ENCODE assay signal across 24 cellular contexts in genomic region chr2:694174-694573, GRCh38. TPM values are rescaled to one million over a fixed set of nuclear protein-coding genes. Genes with fewer than 3 reads are reported as not detected.
DNase-seq lines count a peak whose midpoint lies in the region; ATAC-seq and TF ChIP-seq lines count a peak whose summit lies in the region.
"Had no signal": no experiment of that assay in that cellular context is flagged by ENCODE, and none has a peak within 500 bp of the region (broad histone marks: within the 10 kb centered on the region; RNA-seq: fewer than 3 reads in every experiment).

No MANE protein-coding gene starts in this region.

- intact Hi-C loops in PC-3 (cut with micrococcal nuclease), result no loop called here

- no peaks in the 10 kb centered on the region for H3K36me3 Mint-ChIP-seq in naive B cell
- no peaks in the 10 kb centered on the region for H3K36me3 Mint-ChIP-seq in GM23338 (ENCODE audit: low read depth)

- H3K4me1 Mint-ChIP-seq in naive B cell, result peaks cover 32% of the 10 kb centered on the region in 3 donors
- no peaks in the 10 kb centered on the region for H3K4me1 Mint-ChIP-seq in GM23338

- H3K27ac ChIP-seq in PC-3 (ENCODE audit: low read length) (peak overlapping the region; percentile 10; the same call in 1 of the 2 replicates), GM23338 (ENCODE audit: low read depth) (no peak overlapping the region)
- H3K27ac ChIP-seq: adrenal gland, C4-2B had no signal

- H3F3A ChIP-seq in PC-3 (ENCODE audit: low read length, unreplicated experiment) (no peaks in the 10 kb centered on the region), GM23338 (replicated peaks; ENCODE audit: low read depth) (no peaks in the 10 kb centered on the region)

- no peak overlapping the region for H3K9ac ChIP-seq in PC-3 (ENCODE audit: low read length)

- H3K9me2 ChIP-seq in PC-3 (replicated peaks; ENCODE audit: low read length) (no peaks in the 10 kb centered on the region), GM23338 (ENCODE audit: insufficient read depth) (no peaks in the 10 kb centered on the region)

- DNase-seq in AG08396 (ENCODE audit: low spot score), result peak; percentile 30
- DNase-seq in PC-3, result peak; percentile 49
- DNase-seq in fibroblast of gingiva (ENCODE audit: low read depth), result peak; percentile 14
- DNase-seq in naive B cell, result no peak
- DNase-seq in NCI-H748 (lab: John Stamatoyannopoulos, UW; ENCODE audit: unreplicated experiment), result no peak
- no peak for DNase-seq in GM23338 (ENCODE audit: low spot score)
- DNase-seq in OCI-M2 (lab: John Stamatoyannopoulos, UW; ENCODE audit: unreplicated experiment), result no peak
- DNase-seq: activated gamma-delta T cell treated with Interleukin-2 at 50 U/mL for 16 hours; activated T-cell treated with anti-CD3 and anti-CD28 coated beads, Interleukin-2, amount 50 U/mL, for 1 hour; adrenal gland; naive thymus-derived CD4-positive, alpha-beta T cell; NCI-H1048; NCI-H1930; NCI-H226; retina; SIG-M5; spleen; stimulated activated CD4-positive, alpha-beta T cell treated with anti-CD3 and anti-CD28 coated beads, Interleukin-4, amount 100 ng/mL, for 4 hours; T-helper 1 cell had no signal

- H3K36me3 ChIP-seq in PC-3 (ENCODE audit: low read depth, low read length) (no peaks in the 10 kb centered on the region), GM23338 (ENCODE audit: insufficient read depth) (no peaks in the 10 kb centered on the region)
- H3K36me3 ChIP-seq: adrenal gland, spleen, tibial nerve had no signal

- H3K27ac Mint-ChIP-seq in naive B cell (peak overlapping the region; percentile 21 to 79 (median 52)), GM23338 (no peak overlapping the region)
- H3K27ac Mint-ChIP-seq: naive thymus-derived CD4-positive, alpha-beta T cell; stimulated activated naive CD8-positive, alpha-beta T cell treated with anti-CD3 and anti-CD28 coated beads, Interleukin-15, Interleukin-2, amounts not matched to agents 100 ng/mL and 50 ng/mL, for 24 hours had no signal

- ATAC-seq in PC-3 (peak; percentile 80), naive B cell (ENCODE audit: low read depth in 2 of 2) (no peak), GM23338 (no peak), GM21723 (IDR thresholded peaks at IDR 0.05; ENCODE audit: unreplicated experiment) (no peak)
- ATAC-seq: naive thymus-derived CD4-positive, alpha-beta T cell; Panc1 had no signal

- H3K4me2 ChIP-seq in PC-3 (ENCODE audit: low read length) (peak overlapping the region; percentile 18), GM23338 (no peak overlapping the region)

- no peak overlapping the region for H3K4me3 Mint-ChIP-seq in naive B cell
- no peak overlapping the region for H3K4me3 Mint-ChIP-seq in GM23338
- H3K4me3 Mint-ChIP-seq: naive thymus-derived CD4-positive, alpha-beta T cell; stimulated activated naive CD8-positive, alpha-beta T cell treated with anti-CD3 and anti-CD28 coated beads, Interleukin-15, Interleukin-2, amounts not matched to agents 100 ng/mL and 50 ng/mL, for 24 hours had no signal

- TF ChIP-seq CTCF in PC-3 (conservative IDR thresholded peaks at IDR 0.05; ENCODE audit: low read depth, low read length), result no peak
- no peak for TF ChIP-seq CTCF in GM23338 (conservative IDR thresholded peaks at IDR 0.05; ENCODE audit: low read depth in 2 of 2)

- H3K4me3 ChIP-seq in PC-3 (ENCODE audit: low read length), result no peak overlapping the region
- H3K4me3 ChIP-seq in GM23338, result no peak overlapping the region
- H3K4me3 ChIP-seq: adrenal gland, spleen, tibial nerve had no signal

- no peaks in the 10 kb centered on the region for H3K79me2 ChIP-seq in PC-3 (ENCODE audit: low read length)
- no peaks in the 10 kb centered on the region for H3K79me2 ChIP-seq in GM23338 (replicated peaks; ENCODE audit: insufficient read depth)

- H3K9me3 ChIP-seq in PC-3 (ENCODE audit: low read length), result no peaks in the 10 kb centered on the region
- H3K9me3 ChIP-seq: tibial nerve had no signal

- CTCF ChIA-PET in PC-3 (lab: Charles Lee), result no interaction called here

- no peaks in the 10 kb centered on the region for H3K27me3 ChIP-seq in PC-3 (ENCODE audit: low read length)
- no peaks in the 10 kb centered on the region for H3K27me3 ChIP-seq in GM23338 (ENCODE audit: insufficient read depth)
- H3K27me3 ChIP-seq: adrenal gland, spleen, tibial nerve had no signal

- BruUV-seq in PC-3 (replicated peaks; lab: Mats Ljungman, UMichigan), result no TSS peak

- POLR2A ChIA-PET in PC-3 (lab: Charles Lee; ENCODE audit: unreplicated experiment), result no interaction called here

- H2AFZ ChIP-seq in PC-3 (ENCODE audit: low read length) (peak overlapping the region; percentile 19; the same call in 1 of the 2 replicates), GM23338 (no peak overlapping the region)

- H3K27me3 Mint-ChIP-seq in naive B cell (no peaks in the 10 kb centered on the region), GM23338 (ENCODE audit: insufficient read depth, low read depth, poor library complexity) (no peaks in the 10 kb centered on the region)

- peaks cover 31% of the 10 kb centered on the region for H3K4me1 ChIP-seq in PC-3 (ENCODE audit: insufficient read depth, low read length)
- H3K4me1 ChIP-seq in GM23338 (ENCODE audit: insufficient read depth), result no peaks in the 10 kb centered on the region

- H4K20me1 ChIP-seq in PC-3 (ENCODE audit: low read length), result no peaks in the 10 kb centered on the region
- H4K20me1 ChIP-seq in GM23338 (replicated peaks; ENCODE audit: insufficient read depth), result no peaks in the 10 kb centered on the region

- H3K9me3 Mint-ChIP-seq in naive B cell (no peaks in the 10 kb centered on the region), GM23338 (no peaks in the 10 kb centered on the region; the same call in 2 of the 3 replicates)

TF ChIP-seq in GM23338, 12 proteins besides CTCF, POLR2A, EP300 and RAD21 (continues in another document):
- TF ChIP-seq JUNB (IDR thresholded peaks at IDR 0.05; ENCODE audit: unreplicated experiment) (no peak), REST (IDR thresholded peaks at IDR 0.05; ENCODE audit: unreplicated experiment) (no peak), NANOG (IDR thresholded peaks at IDR 0.05; ENCODE audit: borderline replicate concordance) (no peak), ZNF331 (CRISPR knock-in tag; IDR thresholded peaks at IDR 0.05; ENCODE audit: low read depth) (no peak), STAT1 (IDR thresholded peaks at IDR 0.05; ENCODE audit: unreplicated experiment) (no peak), EZH2phosphoT487 (IDR thresholded peaks at IDR 0.05; ENCODE audit: unreplicated experiment) (no peak), ETS1 (IDR thresholded peaks at IDR 0.05) (no peak), CREB1 (CRISPR knock-in tag; IDR thresholded peaks at IDR 0.05; ENCODE audit: low read depth) (no peak), ZNF114 (CRISPR knock-in tag; IDR thresholded peaks at IDR 0.05) (no peak)

RNA-seq across cellular contexts. Expression of gene TMEM18, which starts 17.0 kb away (rescaled TPM):
- 25.5 and 30.8 TPM in 2 replicates for total RNA-seq in PC-3 (2014; rRNA removed)
- 10 to 100 TPM; 22.2 to 40.5 (median 25.3) TPM for polyA plus RNA-seq in naive B cell (ENCODE audit: low read depth in 6 of 6)
- 15.0 and 18.4 TPM in 2 replicates for total RNA-seq in GM23338 (2014; rRNA removed; shearing (Covaris generic))
- 39.5 and 41.9 TPM in 2 replicates for polyA plus RNA-seq in GM23338 (2016; fragmentation: Nextera tagmentation; extraction: Ambion mirVana)

Comparison
In these comparisons a context has a peak if more than half of its experiments do, and no peak if none do; other contexts are left out.
1. DNase-seq: peak in AG08396 (single experiment), PC-3 (single experiment) and fibroblast of gingiva (single experiment); none in naive B cell (single experiment), NCI-H748 (single experiment), GM23338 (single experiment) and OCI-M2 (single experiment).